ENCODE assay signal across 8 cellular contexts in genomic region chr14:64986578-64987571, GRCh38. TPM values are rescaled to one million over a fixed set of nuclear protein-coding genes. Genes with fewer than 3 reads are reported as not detected.
A peak's percentile ranks its signal among the peaks of the same experiment; 100 is the strongest.
DNase-seq lines count a peak whose midpoint lies in the region; ATAC-seq and TF ChIP-seq lines count a peak whose summit lies in the region.

A gene with protein sequence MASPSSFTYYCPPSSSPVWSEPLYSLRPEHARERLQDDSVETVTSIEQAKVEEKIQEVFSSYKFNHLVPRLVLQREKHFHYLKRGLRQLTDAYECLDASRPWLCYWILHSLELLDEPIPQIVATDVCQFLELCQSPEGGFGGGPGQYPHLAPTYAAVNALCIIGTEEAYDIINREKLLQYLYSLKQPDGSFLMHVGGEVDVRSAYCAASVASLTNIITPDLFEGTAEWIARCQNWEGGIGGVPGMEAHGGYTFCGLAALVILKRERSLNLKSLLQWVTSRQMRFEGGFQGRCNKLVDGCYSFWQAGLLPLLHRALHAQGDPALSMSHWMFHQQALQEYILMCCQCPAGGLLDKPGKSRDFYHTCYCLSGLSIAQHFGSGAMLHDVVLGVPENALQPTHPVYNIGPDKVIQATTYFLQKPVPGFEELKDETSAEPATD (plus strand): TSS chr14:64986895. CDS start chr14:64986954, 59 bp downstream.

- peak within 1 kb of the TSS; percentile 67 to 93 for H3K27ac ChIP-seq in SK-N-SH (ENCODE audit: low read depth in 2 of 2, low read length in 1 of 2)
- H3K27ac ChIP-seq in temporal lobe (ENCODE audit: low read depth, low read length) = peak within 1 kb of the TSS; percentile 58

- no peak for TF ChIP-seq EP300 in SK-N-SH (IDR thresholded peaks at IDR 0.05; ENCODE audit: borderline replicate concordance in 1 of 2, low read depth in 1 of 2, low read length in 1 of 2)

- H2AFZ ChIP-seq in SK-N-SH (ENCODE audit: low read depth) = peak within 1 kb of the TSS; percentile 80

- H3K27me3 ChIP-seq in SK-N-SH (ENCODE audit: insufficient read depth) = no peaks in the 10 kb centered on the region

- no peaks in the 10 kb centered on the region for H3F3A ChIP-seq in SK-N-SH (replicated peaks; ENCODE audit: insufficient read depth)

- peak; percentile 97 for TF ChIP-seq CTCF in GM10266 (IDR thresholded peaks at IDR 0.05; ENCODE audit: control insufficient read depth, insufficient read depth, low read depth, missing control alignments)
- peak; percentile 82 for TF ChIP-seq CTCF in SK-N-SH (IDR thresholded peaks at IDR 0.05)

- H3K9me3 Mint-ChIP-seq in activated naive CD4-positive, alpha-beta T cell treated with anti-CD3 and anti-CD28 coated beads, Interleukin-2, amount 50 U/mL, for 24 hours = no peaks in the 10 kb centered on the region

- peak within 1 kb of the TSS; percentile 78 to 93 for H3K4me3 ChIP-seq in SK-N-SH (ENCODE audit: low read depth in 2 of 2, low read length in 1 of 2)

- peak within 1 kb of the TSS; percentile 93 for H3K4me3 Mint-ChIP-seq in activated naive CD4-positive, alpha-beta T cell treated with anti-CD3 and anti-CD28 coated beads, Interleukin-2, amount 50 U/mL, for 24 hours

- CTCF ChIA-PET in SK-N-SH (lab: Yijun Ruan, JAX) = interaction anchor here (0.6 to 4.7 kb wide), 33 partner anchors 8 to 425 kb away, joined by 3 to 50 read pairs (median 5); partner anchors contain the start of gene MAX

- H3K36me3 ChIP-seq in SK-N-SH (replicated peaks in 1 of 2; ENCODE audit: control insufficient read depth in 1 of 2, insufficient read depth in 2 of 2, low read length in 1 of 2) = no peaks in the 10 kb centered on the region

- H3K27ac Mint-ChIP-seq in activated naive CD4-positive, alpha-beta T cell treated with anti-CD3 and anti-CD28 coated beads, Interleukin-2, amount 50 U/mL, for 24 hours = peak within 1 kb of the TSS; percentile 99

- H3K9me2 ChIP-seq in SK-N-SH = no peaks in the 10 kb centered on the region

- peak; percentile 96 for ATAC-seq in HG02588 (IDR thresholded peaks at IDR 0.05; ENCODE audit: unreplicated experiment)

- POLR2A ChIA-PET in SK-N-SH (lab: Yijun Ruan, JAX) = interaction anchor here (0.5 to 0.7 kb wide), 3 partner anchors 11 to 542 kb away, joined by 3 read pairs; no protein-coding TSS in a partner anchor

- H3K36me3 Mint-ChIP-seq in activated naive CD4-positive, alpha-beta T cell treated with anti-CD3 and anti-CD28 coated beads, Interleukin-2, amount 50 U/mL, for 24 hours = no peaks in the 10 kb centered on the region

- peak within 1 kb of the TSS; percentile 77 for H3K9ac ChIP-seq in SK-N-SH

- TF ChIP-seq RAD21 in SK-N-SH (IDR thresholded peaks at IDR 0.05; ENCODE audit: low read length) = peak; percentile 86

- no peaks in the 10 kb centered on the region for H3K9me3 ChIP-seq in SK-N-SH

- H3K4me1 Mint-ChIP-seq in activated naive CD4-positive, alpha-beta T cell treated with anti-CD3 and anti-CD28 coated beads, Interleukin-2, amount 50 U/mL, for 24 hours = peaks cover 54% of the 10 kb centered on the region

- 2% methylated on average over 41 of the region's 68 CpGs for WGBS in SK-N-SH (ENCODE audit: low lambda C conversion rate)

- DNase-seq in GM10266 (ENCODE audit: extremely low spot score) (peak; percentile 90), NCI-H1048 (lab: John Stamatoyannopoulos, UW) (peak; percentile 82), SK-N-SH (peak; percentile 92), glomerular endothelial cell (ENCODE audit: extremely low read depth, low read depth, low spot score) (peak; percentile 93), occipital lobe (lab: John Stamatoyannopoulos, UW) (peak; percentile 92)

- peaks cover 6 to 8% of the 10 kb centered on the region in 2 experiments; a peak in 3 of 4 replicates for H3K4me1 ChIP-seq in SK-N-SH (ENCODE audit: control insufficient read depth in 1 of 2, insufficient read depth in 2 of 2, low read depth in 1 of 2, low read length in 1 of 2)

- H3K79me2 ChIP-seq in SK-N-SH (ENCODE audit: insufficient read depth) = peaks cover 32% of the 10 kb centered on the region

- H4K20me1 ChIP-seq in SK-N-SH (ENCODE audit: insufficient read depth) = no peaks in the 10 kb centered on the region

- no peaks in the 10 kb centered on the region for H3K27me3 Mint-ChIP-seq in activated naive CD4-positive, alpha-beta T cell treated with anti-CD3 and anti-CD28 coated beads, Interleukin-2, amount 50 U/mL, for 24 hours

- peak within 1 kb of the TSS; percentile 89 for H3K4me2 ChIP-seq in SK-N-SH

TF ChIP-seq in SK-N-SH, 30 proteins besides CTCF, POLR2A, EP300 and RAD21 (continues in another document):
- TF ChIP-seq USF1 (IDR thresholded peaks at IDR 0.05; ENCODE audit: borderline replicate concordance, low read depth) = no peak
- peak; percentile 43; the same call in 1 of the 2 replicates for TF ChIP-seq RFX5 (IDR thresholded peaks at IDR 0.05; ENCODE audit: low read length)
- peak; percentile 83 for TF ChIP-seq MAX (IDR thresholded peaks at IDR 0.05; ENCODE audit: low read depth)
- no peak for TF ChIP-seq EZH2phosphoT487 (IDR thresholded peaks at IDR 0.05; ENCODE audit: borderline replicate concordance, low read depth)
- no peak for TF ChIP-seq RXRA (IDR thresholded peaks at IDR 0.05; ENCODE audit: borderline replicate concordance, low read depth)
- TF ChIP-seq, protein P1, sequence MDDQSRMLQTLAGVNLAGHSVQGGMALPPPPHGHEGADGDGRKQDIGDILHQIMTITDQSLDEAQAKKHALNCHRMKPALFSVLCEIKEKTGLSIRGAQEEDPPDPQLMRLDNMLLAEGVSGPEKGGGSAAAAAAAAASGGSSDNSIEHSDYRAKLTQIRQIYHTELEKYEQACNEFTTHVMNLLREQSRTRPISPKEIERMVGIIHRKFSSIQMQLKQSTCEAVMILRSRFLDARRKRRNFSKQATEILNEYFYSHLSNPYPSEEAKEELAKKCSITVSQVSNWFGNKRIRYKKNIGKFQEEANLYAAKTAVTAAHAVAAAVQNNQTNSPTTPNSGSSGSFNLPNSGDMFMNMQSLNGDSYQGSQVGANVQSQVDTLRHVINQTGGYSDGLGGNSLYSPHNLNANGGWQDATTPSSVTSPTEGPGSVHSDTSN (IDR thresholded peaks at IDR 0.05) = no peak; the same call in 1 of the 2 replicates
- TF ChIP-seq RCOR1 (IDR thresholded peaks at IDR 0.05; ENCODE audit: low read length) = no peak
- no peak for TF ChIP-seq TEAD4 (IDR thresholded peaks at IDR 0.05; ENCODE audit: borderline replicate concordance, insufficient read depth)
- no peak for TF ChIP-seq ELF1 (IDR thresholded peaks at IDR 0.05)
- no peak for TF ChIP-seq GATA2 (CRISPR knock-in tag; IDR thresholded peaks at IDR 0.05)
- 0 out of 2 replicates have a peak, but pooled peaks have one; percentile 89 for TF ChIP-seq SIN3A (IDR thresholded peaks at IDR 0.05; ENCODE audit: borderline replicate concordance, low read depth, low read length)
- 0 out of 2 replicates have a peak, but pooled peaks have one; percentile 55 for TF ChIP-seq REST (IDR thresholded peaks at IDR 0.05; ENCODE audit: low read depth, low read length)
- TF ChIP-seq GABPA (IDR thresholded peaks at IDR 0.05; ENCODE audit: low read depth) = no peak
- TF ChIP-seq CHD2 (IDR thresholded peaks at IDR 0.05; ENCODE audit: low read length, partially characterized antibody) = peak; percentile 49

RNA-seq across cellular contexts. Expression of the gene that starts here (rescaled TPM):
- polyA plus RNA-seq in SK-N-SH (2012; rRNA removed) = 18.4 and 19.8 TPM in 2 replicates
- 10.4 and 14.4 TPM in 2 replicates for polyA plus RNA-seq in SK-N-SH (2012; cell fraction: cytosol; rRNA removed)
- polyA plus RNA-seq in SK-N-SH (2012; cell fraction: nucleus; rRNA removed) = 25.6 and 28.8 TPM in 2 replicates
- total RNA-seq in glomerular endothelial cell (15.1 and 18.8 TPM in 2 replicates), occipital lobe (6.2 TPM), temporal lobe (12.5 TPM)

Comparison
In these comparisons a context has a peak if more than half of its experiments do, and no peak if none do; other contexts are left out.
1. Peak in every context shown above with its lines: DNase-seq, ATAC-seq, H3K4me3 ChIP-seq and H3K27ac ChIP-seq.